ENCODE assay signal across 1 cellular context in genomic region chrX:78103656-78104446, GRCh38.
TF ChIP-seq lines count a peak whose summit lies in the region.

Gene PGK1, plus strand, starts transcription at chrX:78104248. Its CDS starts 93 bp downstream, at chrX:78104341.

TF ChIP-seq in HepG2, 621 proteins besides CTCF, POLR2A, EP300 and RAD21 (continued from another document):
- TF ChIP-seq YEATS2 (CRISPR knock-in tag; IDR thresholded peaks at IDR 0.05; ENCODE audit: borderline replicate concordance) (peak; percentile 90; the same call in 1 of the 2 replicates), ZNF678 (CRISPR knock-in tag; IDR thresholded peaks at IDR 0.05) (0 out of 2 replicates have a peak, but pooled peaks have one; percentile 41), ZNF790 (CRISPR knock-in tag; IDR thresholded peaks at IDR 0.05; ENCODE audit: borderline replicate concordance) (peak; percentile 34; the same call in 1 of the 2 replicates), ZNF329 (CRISPR knock-in tag; IDR thresholded peaks at IDR 0.05; ENCODE audit: low read depth) (no peak), ZNF605 (CRISPR knock-in tag; IDR thresholded peaks at IDR 0.05) (peak; percentile 92), MYC (CRISPR knock-in tag; IDR thresholded peaks at IDR 0.05; ENCODE audit: borderline replicate concordance) (peak; percentile 73; the same call in 1 of the 2 replicates), PAX8 (CRISPR knock-in tag; IDR thresholded peaks at IDR 0.05; ENCODE audit: borderline replicate concordance) (no peak), JDP2 (CRISPR knock-in tag; IDR thresholded peaks at IDR 0.05; ENCODE audit: borderline replicate concordance) (no peak), RCOR2 (CRISPR knock-in tag; IDR thresholded peaks at IDR 0.05) (no peak), FOXA1 (IDR thresholded peaks at IDR 0.05) (no peak), FOXA1 (CRISPR knock-in tag; IDR thresholded peaks at IDR 0.05) (no peak), GATAD1 (CRISPR knock-in tag; IDR thresholded peaks at IDR 0.05) (peak; percentile 83), MTF2 (CRISPR knock-in tag; IDR thresholded peaks at IDR 0.05; ENCODE audit: borderline replicate concordance) (peak; percentile 17; the same call in 1 of the 2 replicates), ZNF614 (CRISPR knock-in tag; IDR thresholded peaks at IDR 0.05; ENCODE audit: borderline replicate concordance) (peak; percentile 68; the same call in 1 of the 2 replicates), ZNF589 (CRISPR knock-in tag; conservative IDR thresholded peaks at IDR 0.05) (peak; percentile 89), ZNF644 (CRISPR knock-in tag; IDR thresholded peaks at IDR 0.05; ENCODE audit: low read depth) (0 out of 2 replicates have a peak, but pooled peaks have one; percentile 15), ZIK1 (CRISPR knock-in tag; IDR thresholded peaks at IDR 0.05; ENCODE audit: borderline replicate concordance, low read depth) (peak; percentile 74; the same call in 1 of the 2 replicates), MXD3 (CRISPR knock-in tag; IDR thresholded peaks at IDR 0.05) (peak; percentile 65; the same call in 1 of the 2 replicates), ZSCAN31 (CRISPR knock-in tag; IDR thresholded peaks at IDR 0.05; ENCODE audit: low read depth) (peak; percentile 70), PRMT3 (CRISPR knock-in tag; IDR thresholded peaks at IDR 0.05; ENCODE audit: borderline replicate concordance, low read depth) (no peak), E2F1 (CRISPR knock-in tag; IDR thresholded peaks at IDR 0.05) (peak; percentile 79), HOXD1 (CRISPR knock-in tag; IDR thresholded peaks at IDR 0.05) (peak; percentile 68; the same call in 1 of the 2 replicates), HNRNPL (IDR thresholded peaks at IDR 0.05; ENCODE audit: low read depth, low read length) (no peak), SATB2 (CRISPR knock-in tag; IDR thresholded peaks at IDR 0.05) (0 out of 2 replicates have a peak, but pooled peaks have one; percentile 23), ZNF709 (CRISPR knock-in tag; IDR thresholded peaks at IDR 0.05) (peak; percentile 90; the same call in 1 of the 2 replicates), SRSF1 (optimal IDR thresholded peaks at IDR 0.05; ENCODE audit: low read depth, low read length) (no peak), ZNF891 (CRISPR knock-in tag; IDR thresholded peaks at IDR 0.05) (peak; percentile 78), DMAP1 (CRISPR knock-in tag; IDR thresholded peaks at IDR 0.05) (peak; percentile 79), MTA1 (CRISPR knock-in tag; IDR thresholded peaks at IDR 0.05; ENCODE audit: borderline replicate concordance) (peak; percentile 77; the same call in 1 of the 2 replicates), ZSCAN25 (CRISPR knock-in tag; IDR thresholded peaks at IDR 0.05) (peak; percentile 42; the same call in 1 of the 2 replicates), NCOA5 (CRISPR knock-in tag; IDR thresholded peaks at IDR 0.05) (no peak), ZNF460 (CRISPR knock-in tag; IDR thresholded peaks at IDR 0.05; ENCODE audit: borderline replicate concordance) (no peak; the same call in 1 of the 2 replicates), SP2 (CRISPR knock-in tag; IDR thresholded peaks at IDR 0.05) (peak; percentile 97), ZNF530 (CRISPR knock-in tag; IDR thresholded peaks at IDR 0.05; ENCODE audit: low read depth) (no peak), ZNF124 (CRISPR knock-in tag; IDR thresholded peaks at IDR 0.05) (peak; percentile 27; the same call in 1 of the 2 replicates), ZNF503 (CRISPR knock-in tag; IDR thresholded peaks at IDR 0.05) (0 out of 2 replicates have a peak, but pooled peaks have one; percentile 70), ZNF143 (CRISPR knock-in tag; IDR thresholded peaks at IDR 0.05) (0 out of 2 replicates have a peak, but pooled peaks have one; percentile 17), SMAD1 (CRISPR knock-in tag; IDR thresholded peaks at IDR 0.05; ENCODE audit: borderline replicate concordance, low read depth) (no peak), CCDC6 (CRISPR knock-in tag; IDR thresholded peaks at IDR 0.05) (no peak), PCBP2 (optimal IDR thresholded peaks at IDR 0.05; ENCODE audit: low read depth, low read length, poor library complexity, severe bottlenecking) (no peak), PRDM15 (CRISPR knock-in tag; IDR thresholded peaks at IDR 0.05) (peak; percentile 70; the same call in 1 of the 2 replicates), KDM4B (CRISPR knock-in tag; IDR thresholded peaks at IDR 0.05) (no peak), ASH2L (IDR thresholded peaks at IDR 0.05; ENCODE audit: insufficient read length, low read depth, low read length) (no peak)
- TF ChIP-seq, protein P1, sequence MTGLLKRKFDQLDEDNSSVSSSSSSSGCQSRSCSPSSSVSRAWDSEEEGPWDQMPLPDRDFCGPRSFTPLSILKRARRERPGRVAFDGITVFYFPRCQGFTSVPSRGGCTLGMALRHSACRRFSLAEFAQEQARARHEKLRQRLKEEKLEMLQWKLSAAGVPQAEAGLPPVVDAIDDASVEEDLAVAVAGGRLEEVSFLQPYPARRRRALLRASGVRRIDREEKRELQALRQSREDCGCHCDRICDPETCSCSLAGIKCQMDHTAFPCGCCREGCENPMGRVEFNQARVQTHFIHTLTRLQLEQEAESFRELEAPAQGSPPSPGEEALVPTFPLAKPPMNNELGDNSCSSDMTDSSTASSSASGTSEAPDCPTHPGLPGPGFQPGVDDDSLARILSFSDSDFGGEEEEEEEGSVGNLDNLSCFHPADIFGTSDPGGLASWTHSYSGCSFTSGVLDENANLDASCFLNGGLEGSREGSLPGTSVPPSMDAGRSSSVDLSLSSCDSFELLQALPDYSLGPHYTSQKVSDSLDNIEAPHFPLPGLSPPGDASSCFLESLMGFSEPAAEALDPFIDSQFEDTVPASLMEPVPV (CRISPR knock-in tag; IDR thresholded peaks at IDR 0.05) = 0 out of 2 replicates have a peak, but pooled peaks have one; percentile 42
- TF ChIP-seq, protein P2, sequence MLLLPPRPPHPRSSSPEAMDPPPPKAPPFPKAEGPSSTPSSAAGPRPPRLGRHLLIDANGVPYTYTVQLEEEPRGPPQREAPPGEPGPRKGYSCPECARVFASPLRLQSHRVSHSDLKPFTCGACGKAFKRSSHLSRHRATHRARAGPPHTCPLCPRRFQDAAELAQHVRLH (CRISPR knock-in tag; IDR thresholded peaks at IDR 0.05; ENCODE audit: borderline replicate concordance, low read depth) = peak; percentile 40; the same call in 1 of the 2 replicates
- TF ChIP-seq, protein P3, sequence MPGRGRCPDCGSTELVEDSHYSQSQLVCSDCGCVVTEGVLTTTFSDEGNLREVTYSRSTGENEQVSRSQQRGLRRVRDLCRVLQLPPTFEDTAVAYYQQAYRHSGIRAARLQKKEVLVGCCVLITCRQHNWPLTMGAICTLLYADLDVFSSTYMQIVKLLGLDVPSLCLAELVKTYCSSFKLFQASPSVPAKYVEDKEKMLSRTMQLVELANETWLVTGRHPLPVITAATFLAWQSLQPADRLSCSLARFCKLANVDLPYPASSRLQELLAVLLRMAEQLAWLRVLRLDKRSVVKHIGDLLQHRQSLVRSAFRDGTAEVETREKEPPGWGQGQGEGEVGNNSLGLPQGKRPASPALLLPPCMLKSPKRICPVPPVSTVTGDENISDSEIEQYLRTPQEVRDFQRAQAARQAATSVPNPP (CRISPR knock-in tag; IDR thresholded peaks at IDR 0.05) = peak; percentile 49; the same call in 1 of the 2 replicates
